In the genomic region with DNA sequence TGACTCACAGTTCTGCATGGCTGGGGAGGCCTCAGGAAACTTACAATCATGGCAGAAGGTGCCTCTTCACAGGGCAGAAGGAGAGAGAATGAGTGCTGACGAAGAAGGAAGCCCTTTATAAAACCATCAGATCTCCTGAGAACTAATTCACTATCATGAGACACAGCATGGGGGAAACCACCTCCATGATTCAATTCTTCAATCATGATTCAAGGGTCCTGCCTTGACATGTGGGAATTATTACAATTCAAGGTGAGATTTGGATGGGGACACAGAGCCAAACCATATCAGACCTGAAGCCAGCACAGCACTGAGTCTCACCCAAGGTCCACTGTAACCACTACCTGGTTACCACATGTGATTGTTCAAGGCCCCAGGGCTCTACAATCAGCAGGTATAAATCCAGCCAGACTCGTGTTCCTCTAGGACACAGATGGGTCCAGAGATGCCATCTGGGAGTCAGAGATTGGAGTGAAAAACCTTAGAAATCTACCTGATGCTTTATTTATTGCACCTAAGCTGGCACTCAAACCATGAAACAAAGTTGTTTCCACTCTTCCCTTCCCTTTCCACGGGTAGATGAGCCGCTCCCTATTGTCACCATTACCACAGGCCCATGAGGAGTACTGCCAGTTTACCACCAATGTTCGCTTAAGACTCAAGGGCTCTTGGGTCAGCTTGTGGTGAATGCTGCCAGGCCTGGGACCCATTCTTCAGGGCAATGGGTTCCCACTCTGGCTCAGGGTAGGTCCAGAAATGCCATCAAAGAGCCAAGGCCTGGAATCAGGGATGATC, we compare ENCODE assay signal across 11 cellular contexts.
"Had no signal": no experiment of that assay in that cellular context is flagged by ENCODE, and none has a peak within 500 bp of the region (broad histone marks: within the 10 kb centered on the region; RNA-seq: fewer than 3 reads in every experiment).

No MANE protein-coding gene starts in this region.

- H3K36me3 ChIP-seq: esophagus squamous epithelium had no signal

- H3K27ac ChIP-seq: esophagus squamous epithelium had no signal

- H3K4me3 ChIP-seq: body of pancreas, esophagus squamous epithelium had no signal

- ATAC-seq: activated CD8-positive, alpha-beta memory T cell treated with anti-CD3 and anti-CD28 coated beads, Interleukin-2, amount 10 ng/mL, durations not matched to agents 7 days and 5 days; natural killer cell treated with Interleukin-12 subunit alpha and Interleukin-12 subunit beta and Interleukin-15 and Interleukin-18, amount 100 ng/mL, for 72 hours had no signal

- H3K27me3 ChIP-seq: body of pancreas, esophagus squamous epithelium had no signal

- DNase-seq: activated CD4-positive, alpha-beta memory T cell treated with anti-CD3 and anti-CD28 coated beads, Interleukin-2, amount 10 ng/mL, durations not matched to agents 7 days and 5 days; activated CD4-positive, alpha-beta T cell treated with anti-CD3 and anti-CD28 coated beads for 4 hours; activated CD8-positive, alpha-beta memory T cell treated with anti-CD3 and anti-CD28 coated beads, Interleukin-2, amount 10 ng/mL, durations not matched to agents 7 days and 5 days; body of pancreas; cortex of kidney; esophagus squamous epithelium; left cardiac atrium; retina; stimulated activated CD4-positive, alpha-beta T cell treated with anti-CD3 and anti-CD28 coated beads, Interleukin-15, amount 100 ng/mL, for 24 hours; stimulated activated CD4-positive, alpha-beta T cell treated with anti-CD3 and anti-CD28 coated beads, Interleukin-2, amount 100 ng/mL, for 48 hours had no signal

- H3K4me1 ChIP-seq: esophagus squamous epithelium had no signal
